Comparison of ENCODE assay signal across 12 cellular contexts in the genomic region with DNA sequence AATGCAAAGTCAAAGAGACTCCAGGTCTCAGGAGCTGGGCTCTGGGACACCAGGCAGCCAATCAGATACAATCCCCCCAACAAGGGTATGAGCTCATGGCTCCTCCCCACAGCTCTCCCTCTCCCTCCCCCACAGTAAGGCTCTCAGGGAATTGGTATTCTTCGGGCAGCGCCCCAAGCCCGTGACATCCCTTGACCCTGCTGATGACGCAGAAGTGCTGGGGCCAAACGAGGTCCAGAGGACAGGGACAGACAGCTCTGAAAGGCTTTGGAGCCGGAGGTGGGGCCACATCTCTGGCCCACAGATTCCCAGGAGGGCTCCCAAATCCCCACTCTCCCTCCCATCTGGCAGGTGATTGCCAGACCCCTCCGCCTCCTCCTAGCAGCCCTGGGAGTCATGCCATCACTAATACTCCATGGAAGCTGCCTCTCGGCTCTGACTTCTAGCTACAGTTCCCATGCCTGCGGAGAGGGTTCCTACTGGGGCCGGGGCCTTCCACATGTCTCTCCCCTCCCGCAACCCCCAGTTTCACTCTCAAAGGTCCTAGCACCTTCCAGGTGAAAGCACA. TPM values are rescaled to one million over a fixed set of nuclear protein-coding genes. Genes with fewer than 3 reads are reported as not detected.
DNase-seq lines count a peak whose midpoint lies in the region; ATAC-seq and TF ChIP-seq lines count a peak whose summit lies in the region.
"Had no signal": no experiment of that assay in that cellular context is flagged by ENCODE, and none has a peak within 500 bp of the region (broad histone marks: within the 10 kb centered on the region; RNA-seq: fewer than 3 reads in every experiment).

No MANE protein-coding gene starts in this region.

- DNase-seq in D341Med (ENCODE audit: low spot score) = peak; percentile 79
- DNase-seq in amygdala (lab: John Stamatoyannopoulos, UW) = peak in 50 of 56 donors; percentile 56 to 92 (median 79)
- DNase-seq in heart right ventricle = peak; percentile 83 to 87
- peak in 8 of 10 donors; percentile 68 to 96 (median 81) for DNase-seq in posterior cingulate gyrus
- DNase-seq in stimulated activated CD4-positive, alpha-beta T cell treated with anti-CD3 and anti-CD28 coated beads, Interleukin-4, amount 100 ng/mL, for 1 hour = no peak
- no peak for DNase-seq in erythroblast (lab: John Stamatoyannopoulos, UW)
- DNase-seq in HAP-1 (ENCODE audit: low spot score in 2 of 2) = no peak
- DNase-seq: stimulated activated naive CD4-positive, alpha-beta T cell had no signal

- peak overlapping the region; percentile 42 to 98 (median 89) for H3K27ac ChIP-seq in heart right ventricle

- H3K4me1 ChIP-seq in heart right ventricle = peaks cover 19 to 80% (median 61%) of the 10 kb centered on the region in 9 donors
- peaks cover 3% of the 10 kb centered on the region for H3K4me1 ChIP-seq in HAP-1

- H3K36me3 ChIP-seq in heart right ventricle = no peaks in the 10 kb centered on the region
- H3K36me3 ChIP-seq in HAP-1 (replicated peaks) = no peaks in the 10 kb centered on the region

- no peaks in the 10 kb centered on the region for H3K27me3 ChIP-seq in heart right ventricle
- H3K27me3 ChIP-seq in HAP-1 (ENCODE audit: low read depth) = no peaks in the 10 kb centered on the region

- no peaks in the 10 kb centered on the region for H3K9me3 ChIP-seq in heart right ventricle
- H3K9me3 ChIP-seq in HAP-1 = no peaks in the 10 kb centered on the region

- no peak for TF ChIP-seq CTCF in heart right ventricle (IDR thresholded peaks at IDR 0.05)

- H3K4me3 ChIP-seq in heart right ventricle (peak overlapping the region in 8 of 10 donors; percentile 15 to 62 (median 52)), HAP-1 (no peak overlapping the region)

- intact Hi-C loops in heart right ventricle (cut with DNase I) (loop anchor here in 3 of 10 donors (1.0 to 2.0 kb wide), 2 partner anchors 19 to 21 kb away; no protein-coding TSS in a partner anchor), posterior cingulate gyrus (cut with DNase I) (no loop called here)

- no peak for TF ChIP-seq POLR2A in erythroblast (IDR thresholded peaks at IDR 0.05; ENCODE audit: low read length)

- in situ Hi-C loops in HAP-1 (cut with MboI; ENCODE audit: low sequenced_read_pairs) = no loop called here

- WGBS in heart right ventricle, 2 donors = 26 to 37% methylated on average over 11 of the region's 11 CpGs

- ATAC-seq in heart right ventricle = peak; percentile 50 to 79 (median 72)
- no peak for ATAC-seq in HG03135 (IDR thresholded peaks at IDR 0.05; ENCODE audit: unreplicated experiment)
- ATAC-seq: activated naive CD4-positive, alpha-beta T cell treated with anti-CD3 and anti-CD28 coated beads, Interleukin-2, amount 50 U/mL, for 72 hours had no signal

RNA-seq across cellular contexts. Expression of gene USP2, which starts 5.8 kb away (rescaled TPM):
- total RNA-seq in heart right ventricle = 100 to 1,000 TPM in 9 of 10 donors, 10 to 100 TPM in 1; 87.0 to 183 (median 136) TPM
- 10 to 100 TPM; 42.0 to 64.9 TPM for polyA plus RNA-seq in heart right ventricle

RNA-seq across cellular contexts. Expression of gene MFRP, which starts 29.2 kb away (rescaled TPM):
- total RNA-seq in heart right ventricle = not detected
- polyA plus RNA-seq in heart right ventricle = under 1 TPM in 1 of 2 donors, not detected in 1; 0.04 TPM
- total RNA-seq: activated naive CD4-positive, alpha-beta T cell treated with anti-CD3 and anti-CD28 coated beads, Interleukin-2, amount 50 U/mL, for 72 hours; HT1080; mononuclear cell had no signal

RNA-seq across cellular contexts. Expression of gene C1QTNF5, which starts 35.0 kb away (rescaled TPM):
- 10 to 100 TPM; 11.4 to 25.1 (median 19.9) TPM for total RNA-seq in heart right ventricle
- 10 to 100 TPM; 32.8 to 35.7 TPM for polyA plus RNA-seq in heart right ventricle
- total RNA-seq: activated naive CD4-positive, alpha-beta T cell treated with anti-CD3 and anti-CD28 coated beads, Interleukin-2, amount 50 U/mL, for 72 hours; mononuclear cell had no signal

RNA-seq across cellular contexts. Expression of gene RNF26, which starts 41.4 kb away (rescaled TPM):
- total RNA-seq in heart right ventricle = 10 to 100 TPM; 11.1 to 17.6 (median 13.4) TPM
- 10 to 100 TPM in 1 of 2 donors, 1 to 10 TPM in 1; 6.4 to 13.2 TPM for polyA plus RNA-seq in heart right ventricle

RNA-seq across cellular contexts. Expression of gene THY1, which starts 47.3 kb away (rescaled TPM):
- total RNA-seq in heart right ventricle = 10 to 100 TPM in 2 of 10 donors, 1 to 10 TPM in 6, under 1 TPM in 2; 0.61 to 26.6 (median 5.0) TPM
- 10 to 100 TPM in 1 of 2 donors, under 1 TPM in 1; 0.95 to 18.1 TPM for polyA plus RNA-seq in heart right ventricle
- total RNA-seq: activated naive CD4-positive, alpha-beta T cell treated with anti-CD3 and anti-CD28 coated beads, Interleukin-2, amount 50 U/mL, for 72 hours; HT1080 had no signal

Comparison
In these comparisons a context has a peak if more than half of its experiments do, and no peak if none do; other contexts are left out.
1. DNase-seq: peak in D341Med (single experiment), amygdala (50 of 56), heart right ventricle (2 of 2) and posterior cingulate gyrus (8 of 10); none in stimulated activated CD4-positive, alpha-beta T cell treated with anti-CD3 and anti-CD28 coated beads, Interleukin-4, amount 100 ng/mL, for 1 hour (single experiment), erythroblast (0 of 2) and HAP-1 (0 of 2).